23 cellular contexts compared by ENCODE assay signal in genomic region chr3:169083126-169083525, GRCh38.
"Had no signal": no experiment of that assay in that cellular context is flagged by ENCODE, and none has a peak within 500 bp of the region (broad histone marks: within the 10 kb centered on the region; RNA-seq: fewer than 3 reads in every experiment).

No MANE protein-coding gene starts in this region.

- H3K4me1 ChIP-seq: pancreas, right lobe of liver, thyroid gland had no signal

- H3K36me3 Mint-ChIP-seq: immature natural killer cell; memory B cell; mesothelial cell of epicardium; naive B cell; natural killer cell treated with Interleukin-12 subunit alpha and Interleukin-12 subunit beta and Interleukin-15 and Interleukin-18, amount 100 ng/mL, for 72 hours; type B pancreatic cell had no signal

- H3K9me3 Mint-ChIP-seq: memory B cell; mesothelial cell of epicardium; naive B cell; natural killer cell treated with Interleukin-12 subunit alpha and Interleukin-12 subunit beta and Interleukin-15 and Interleukin-18, amount 100 ng/mL, for 72 hours; neural crest cell; stimulated activated naive CD8-positive, alpha-beta T cell treated with anti-CD3 and anti-CD28 coated beads, Interleukin-15, amount 100 ng/mL, for 72 hours had no signal

- DNase-seq: cortex of kidney; hypothalamus; immature natural killer cell; mucosa of descending colon; naive B cell; pancreas; right lobe of liver; stimulated activated CD4-positive, alpha-beta T cell treated with anti-CD3 and anti-CD28 coated beads, Interleukin-12 subunit alpha, Interleukin-12 subunit beta, amount 100 ng/mL, for 4 hours; stimulated activated CD4-positive, alpha-beta T cell treated with anti-CD3 and anti-CD28 coated beads, Interleukin-1b, Interleukin-23, amount 100 ng/mL, for 48 hours; stimulated activated CD4-positive, alpha-beta T cell treated with anti-CD3 and anti-CD28 coated beads, Interleukin-4, amount 100 ng/mL, for 1 hour; stimulated activated CD8-positive, alpha-beta memory T cell treated with anti-CD3 and anti-CD28 coated beads, Interleukin-4, amount 100 ng/mL, for 48 hours; stimulated activated naive CD4-positive, alpha-beta T cell; stimulated activated naive CD8-positive, alpha-beta T cell treated with anti-CD3 and anti-CD28 coated beads, Interleukin-15, amount 100 ng/mL, for 72 hours; thyroid gland had no signal

- H3K27me3 Mint-ChIP-seq: memory B cell; natural killer cell treated with Interleukin-12 subunit alpha and Interleukin-12 subunit beta and Interleukin-15 and Interleukin-18, amount 100 ng/mL, for 72 hours; stimulated activated naive CD8-positive, alpha-beta T cell treated with anti-CD3 and anti-CD28 coated beads, Interleukin-15, amount 100 ng/mL, for 72 hours; type B pancreatic cell had no signal

- H3K36me3 ChIP-seq: neutrophil, right lobe of liver, thyroid gland had no signal

- H3K4me3 ChIP-seq: lung, mucosa of descending colon, pancreas, right lobe of liver, smooth muscle cell, thyroid gland had no signal

- H3K27me3 ChIP-seq: neutrophil, pancreas, right lobe of liver, thyroid gland had no signal

- FAIRE-seq: frontal cortex, pancreas had no signal

- H3K4me2 ChIP-seq: smooth muscle cell had no signal

- H3K4me3 Mint-ChIP-seq: immature natural killer cell; memory B cell; mesothelial cell of epicardium; naive B cell; natural killer cell treated with Interleukin-12 subunit alpha and Interleukin-12 subunit beta and Interleukin-15 and Interleukin-18, amount 100 ng/mL, for 72 hours; neural crest cell; stimulated activated naive CD8-positive, alpha-beta T cell treated with anti-CD3 and anti-CD28 coated beads, Interleukin-15, amount 100 ng/mL, for 72 hours; type B pancreatic cell had no signal

- H3K27ac Mint-ChIP-seq: immature natural killer cell; memory B cell; mesothelial cell of epicardium; naive B cell; natural killer cell treated with Interleukin-12 subunit alpha and Interleukin-12 subunit beta and Interleukin-15 and Interleukin-18, amount 100 ng/mL, for 72 hours; stimulated activated naive CD8-positive, alpha-beta T cell treated with anti-CD3 and anti-CD28 coated beads, Interleukin-15, amount 100 ng/mL, for 72 hours; type B pancreatic cell had no signal

- ATAC-seq: mucosa of descending colon; natural killer cell treated with Interleukin-12 subunit alpha and Interleukin-12 subunit beta and Interleukin-15 and Interleukin-18, amount 100 ng/mL, for 72 hours; pancreas; right lobe of liver; stimulated activated naive CD8-positive, alpha-beta T cell treated with anti-CD3 and anti-CD28 coated beads, Interleukin-15, amount 100 ng/mL, for 72 hours had no signal

- H3K4me1 Mint-ChIP-seq: immature natural killer cell; memory B cell; naive B cell; stimulated activated naive CD8-positive, alpha-beta T cell treated with anti-CD3 and anti-CD28 coated beads, Interleukin-15, amount 100 ng/mL, for 72 hours had no signal

- H3K9me3 ChIP-seq: mucosa of descending colon, neutrophil, pancreas, right lobe of liver, thyroid gland had no signal

- H3K27ac ChIP-seq: neutrophil, pancreas, right lobe of liver, thyroid gland had no signal
